In genomic region chr12:55932546-55932919, GRCh38 we compare ENCODE assay signal across 1 cellular context.
TF ChIP-seq lines count a peak whose summit lies in the region.

No MANE protein-coding gene starts in this region.

TF ChIP-seq in endothelial cell of umbilical vein, 7 proteins besides CTCF, POLR2A, EP300 and RAD21:
- no peak for TF ChIP-seq GATA2 (IDR thresholded peaks at IDR 0.05; ENCODE audit: insufficient read depth, insufficient read length, low read depth, low read length)
